In genomic region chr1:90591970-90592356, GRCh38 we compare ENCODE assay signal across 22 cellular contexts.
"Had no signal": no experiment of that assay in that cellular context is flagged by ENCODE, and none has a peak within 500 bp of the region (broad histone marks: within the 10 kb centered on the region; RNA-seq: fewer than 3 reads in every experiment).

No MANE protein-coding gene starts in this region.

- H3K4me3 Mint-ChIP-seq: activated CD4-positive, alpha-beta T cell treated with anti-CD3 and anti-CD28 coated beads for 36 hours; activated CD8-positive, alpha-beta T cell treated with anti-CD3 and anti-CD28 coated beads, Interleukin-2, amount 10 ng/mL, durations not matched to agents 7 days and 5 days; activated naive CD4-positive, alpha-beta T cell treated with anti-CD3 and anti-CD28 coated beads, Interleukin-2, amount 50 U/mL, for 24 hours; T-helper 17 cell had no signal

- H3K9me3 ChIP-seq: MG63 had no signal

- H3K4me2 ChIP-seq: PC-9 had no signal

- H2AFZ ChIP-seq: PC-9 had no signal

- H3K36me3 ChIP-seq: breast epithelium, MG63 had no signal

- ATAC-seq: activated CD4-positive, alpha-beta T cell treated with anti-CD3 and anti-CD28 coated beads for 36 hours; activated CD8-positive, alpha-beta T cell treated with anti-CD3 and anti-CD28 coated beads, Interleukin-2, amount 10 ng/mL, durations not matched to agents 7 days and 5 days; T-helper 17 cell had no signal

- H3K27ac ChIP-seq: breast epithelium, PC-9, VCaP had no signal

- H3K4me3 ChIP-seq: breast epithelium, MG63, PC-9 had no signal

- DNase-seq: activated CD4-positive, alpha-beta T cell treated with anti-CD3 and anti-CD28 coated beads for 36 hours; activated CD4-positive, alpha-beta T cell treated with anti-CD3 and anti-CD28 coated beads, Interleukin-2, amount 50 U/mL, for 1 hour; activated CD8-positive, alpha-beta memory T cell treated with anti-CD3 and anti-CD28 coated beads, Interleukin-2, amount 50 U/mL, for 48 hours; activated CD8-positive, alpha-beta T cell treated with anti-CD3 and anti-CD28 coated beads, Interleukin-2, amount 10 ng/mL, durations not matched to agents 7 days and 5 days; activated T-cell treated with anti-CD3 and anti-CD28 coated beads, Interleukin-2, amount 50 U/mL, for 1 hour; aorta; caudate nucleus; MG63; MV-4-11; NCI-H1092 treated with DMSO at 0.1 percent for 48 hours; NCI-H1417 treated with DMSO at 0.1 percent for 48 hours; NCI-H1694 treated with DMSO at 0.1 percent for 48 hours; NCI-H2081; NCI-H446; NCI-H524; PC-9; SHP77 treated with DMSO at 0.1 percent for 48 hours; T-helper 17 cell; T-helper 9 cell had no signal

- H3K4me1 Mint-ChIP-seq: activated CD4-positive, alpha-beta T cell treated with anti-CD3 and anti-CD28 coated beads for 36 hours; activated naive CD4-positive, alpha-beta T cell treated with anti-CD3 and anti-CD28 coated beads, Interleukin-2, amount 50 U/mL, for 24 hours; T-helper 17 cell had no signal

- H3K27me3 ChIP-seq: breast epithelium, MG63 had no signal

- H3K27ac Mint-ChIP-seq: activated CD4-positive, alpha-beta T cell treated with anti-CD3 and anti-CD28 coated beads for 36 hours; activated CD8-positive, alpha-beta T cell treated with anti-CD3 and anti-CD28 coated beads, Interleukin-2, amount 10 ng/mL, durations not matched to agents 7 days and 5 days; activated naive CD4-positive, alpha-beta T cell treated with anti-CD3 and anti-CD28 coated beads, Interleukin-2, amount 50 U/mL, for 24 hours; T-helper 17 cell had no signal

- H3K4me1 ChIP-seq: breast epithelium had no signal
